ENCODE assay signal across 1 cellular context in the genomic region with DNA sequence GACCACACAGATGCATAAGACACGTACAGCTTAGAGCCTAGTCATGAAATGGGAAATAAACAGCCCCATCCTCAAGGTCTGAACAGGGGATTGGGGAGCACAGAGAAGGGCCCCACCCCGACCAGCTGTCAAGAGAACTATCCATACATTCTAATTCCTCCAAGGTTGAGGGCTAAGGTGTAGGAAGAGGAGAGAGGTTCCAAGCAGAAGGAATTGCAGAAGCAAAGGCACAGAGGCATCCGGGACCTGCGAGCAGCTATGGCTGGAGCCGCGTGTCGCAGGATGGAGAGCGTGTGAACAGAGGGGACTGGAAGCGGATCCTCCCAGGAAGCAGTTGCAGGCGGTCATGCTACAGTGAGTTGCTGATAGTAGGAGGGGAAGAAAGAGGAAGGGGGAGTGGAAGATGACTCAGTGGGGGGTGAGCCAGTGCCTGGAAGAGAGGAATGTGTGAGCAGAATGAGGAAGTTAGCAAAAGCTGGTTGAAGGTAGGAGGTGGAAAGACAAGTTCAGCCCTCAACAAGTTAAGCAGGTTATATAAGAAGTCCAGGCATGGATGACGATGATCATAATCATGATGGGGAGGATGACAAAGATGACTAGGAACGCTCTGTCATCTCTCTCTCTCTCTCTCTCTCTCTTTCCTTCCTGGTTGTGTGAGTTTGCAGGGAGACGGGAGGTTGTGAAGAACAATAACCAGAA.
A peak's percentile ranks its signal among the peaks of the same experiment; 100 is the strongest.
TF ChIP-seq lines count a peak whose summit lies in the region.

No MANE protein-coding gene starts in this region.

TF ChIP-seq in K562, 482 proteins besides CTCF, POLR2A, EP300 and RAD21 (continued from another document):
- TF ChIP-seq, protein P1, sequence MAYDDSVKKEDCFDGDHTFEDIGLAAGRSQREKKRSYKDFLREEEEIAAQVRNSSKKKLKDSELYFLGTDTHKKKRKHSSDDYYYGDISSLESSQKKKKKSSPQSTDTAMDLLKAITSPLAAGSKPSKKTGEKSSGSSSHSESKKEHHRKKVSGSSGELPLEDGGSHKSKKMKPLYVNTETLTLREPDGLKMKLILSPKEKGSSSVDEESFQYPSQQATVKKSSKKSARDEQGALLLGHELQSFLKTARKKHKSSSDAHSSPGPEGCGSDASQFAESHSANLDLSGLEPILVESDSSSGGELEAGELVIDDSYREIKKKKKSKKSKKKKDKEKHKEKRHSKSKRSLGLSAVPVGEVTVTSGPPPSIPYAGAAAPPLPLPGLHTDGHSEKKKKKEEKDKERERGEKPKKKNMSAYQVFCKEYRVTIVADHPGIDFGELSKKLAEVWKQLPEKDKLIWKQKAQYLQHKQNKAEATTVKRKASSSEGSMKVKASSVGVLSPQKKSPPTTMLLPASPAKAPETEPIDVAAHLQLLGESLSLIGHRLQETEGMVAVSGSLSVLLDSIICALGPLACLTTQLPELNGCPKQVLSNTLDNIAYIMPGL (CRISPR knock-in tag; IDR thresholded peaks at IDR 0.05): no peak
- TF ChIP-seq ZNF395 (CRISPR knock-in tag; IDR thresholded peaks at IDR 0.05): peak; percentile 86
- TF ChIP-seq WHSC1 (IDR thresholded peaks at IDR 0.05; ENCODE audit: low read length): no peak
- TF ChIP-seq TBP (optimal IDR thresholded peaks at IDR 0.05; ENCODE audit: low read depth, low read length): peak; percentile 77
- no peak for TF ChIP-seq IRF2 (CRISPR knock-in tag; IDR thresholded peaks at IDR 0.05)
- TF ChIP-seq ATF3 (IDR thresholded peaks at IDR 0.05): peak; percentile 96
- no peak; the same call in 1 of the 2 replicates for TF ChIP-seq ATF3 (CRISPR knock-in tag; conservative IDR thresholded peaks at IDR 0.05)
- no peak for TF ChIP-seq BRF1 (IDR thresholded peaks at IDR 0.05; ENCODE audit: borderline replicate concordance, extremely low read depth, insufficient read length)
- TF ChIP-seq ZFP1 (CRISPR knock-in tag; IDR thresholded peaks at IDR 0.05): no peak
- TF ChIP-seq FUS (optimal IDR thresholded peaks at IDR 0.05; ENCODE audit: low read depth, low read length): no peak
- no peak for TF ChIP-seq NFXL1 (CRISPR knock-in tag; IDR thresholded peaks at IDR 0.05)
- TF ChIP-seq RBM17 (IDR thresholded peaks at IDR 0.05; ENCODE audit: borderline replicate concordance, low read depth, low read length): no peak
- no peak for TF ChIP-seq ZKSCAN3 (CRISPR knock-in tag; IDR thresholded peaks at IDR 0.05)
- no peak for TF ChIP-seq HSF4 (CRISPR knock-in tag; IDR thresholded peaks at IDR 0.05; ENCODE audit: borderline replicate concordance)
- TF ChIP-seq ZC3H8 (IDR thresholded peaks at IDR 0.05): no peak
- TF ChIP-seq DACH1 (IDR thresholded peaks at IDR 0.05; ENCODE audit: partially characterized antibody): no peak
- no peak for TF ChIP-seq MYBL2 (IDR thresholded peaks at IDR 0.05; ENCODE audit: low read depth)
- no peak for TF ChIP-seq MYBL2 (CRISPR knock-in tag; IDR thresholded peaks at IDR 0.05; ENCODE audit: borderline replicate concordance)
- peak; percentile 61; the same call in 1 of the 2 replicates for TF ChIP-seq PHF8 (IDR thresholded peaks at IDR 0.05; ENCODE audit: borderline replicate concordance, low read length)
- TF ChIP-seq NBN (IDR thresholded peaks at IDR 0.05; ENCODE audit: low read depth): peak; percentile 95
- peak; percentile 72; the same call in 1 of the 2 replicates for TF ChIP-seq DMBX1 (CRISPR knock-in tag; IDR thresholded peaks at IDR 0.05; ENCODE audit: borderline replicate concordance)
- peak; percentile 95 for TF ChIP-seq VEZF1 (CRISPR knock-in tag; IDR thresholded peaks at IDR 0.05)
- TF ChIP-seq STAT5A (IDR thresholded peaks at IDR 0.05; ENCODE audit: borderline replicate concordance, low read length): no peak; the same call in 1 of the 2 replicates
- no peak for TF ChIP-seq ERF (CRISPR knock-in tag; IDR thresholded peaks at IDR 0.05)
- TF ChIP-seq JUNB (CRISPR knock-in tag; conservative IDR thresholded peaks at IDR 0.05): no peak; the same call in 1 of the 2 replicates
- peak; percentile 96 for TF ChIP-seq JUN (IDR thresholded peaks at IDR 0.05; ENCODE audit: borderline replicate concordance, low read depth, low read length)
- TF ChIP-seq JUN (CRISPR knock-in tag; IDR thresholded peaks at IDR 0.05; ENCODE audit: borderline replicate concordance): no peak; the same call in 1 of the 2 replicates
- TF ChIP-seq GTF2E2 (tag; IDR thresholded peaks at IDR 0.05): peak; percentile 64; the same call in 1 of the 2 replicates
- TF ChIP-seq CREB3L1 (IDR thresholded peaks at IDR 0.05; ENCODE audit: borderline replicate concordance, low read depth): 0 out of 2 replicates have a peak, but pooled peaks have one; percentile 58
- TF ChIP-seq ZNF507 (tag; conservative IDR thresholded peaks at IDR 0.05): no peak
- TF ChIP-seq SP2 (IDR thresholded peaks at IDR 0.05; ENCODE audit: extremely low read depth, low read depth, low read length, poor library complexity, severe bottlenecking): no peak
- 0 out of 4 replicates have a peak, but pooled peaks of 1 of the 2 experiments have one; percentile 43 for TF ChIP-seq SRF (CRISPR knock-in tag; IDR thresholded peaks at IDR 0.05)
- TF ChIP-seq SRSF1 (IDR thresholded peaks at IDR 0.05; ENCODE audit: low read depth, low read length): no peak
- TF ChIP-seq ARID3B (CRISPR knock-in tag; IDR thresholded peaks at IDR 0.05; ENCODE audit: borderline replicate concordance): no peak
- TF ChIP-seq THRAP3 (IDR thresholded peaks at IDR 0.05; ENCODE audit: borderline replicate concordance): no peak
- TF ChIP-seq UBTF (IDR thresholded peaks at IDR 0.05; ENCODE audit: borderline replicate concordance in 1 of 2, low read depth in 2 of 2, low read length in 2 of 2): no peak
- TF ChIP-seq GABPB2 (CRISPR knock-in tag; conservative IDR thresholded peaks at IDR 0.05): 0 out of 2 replicates have a peak, but pooled peaks have one; percentile 15
- TF ChIP-seq HLTF (IDR thresholded peaks at IDR 0.05): peak; percentile 95
- no peak for TF ChIP-seq ZNF699 (CRISPR knock-in tag; IDR thresholded peaks at IDR 0.05; ENCODE audit: insufficient replicate concordance)
- TF ChIP-seq FIP1L1 (IDR thresholded peaks at IDR 0.05; ENCODE audit: low read depth, low read length, poor library complexity, severe bottlenecking): no peak
- TF ChIP-seq TGIF2 (CRISPR knock-in tag; IDR thresholded peaks at IDR 0.05): no peak
- TF ChIP-seq ZNF586 (CRISPR knock-in tag; conservative IDR thresholded peaks at IDR 0.05): no peak
